In the genomic region with DNA sequence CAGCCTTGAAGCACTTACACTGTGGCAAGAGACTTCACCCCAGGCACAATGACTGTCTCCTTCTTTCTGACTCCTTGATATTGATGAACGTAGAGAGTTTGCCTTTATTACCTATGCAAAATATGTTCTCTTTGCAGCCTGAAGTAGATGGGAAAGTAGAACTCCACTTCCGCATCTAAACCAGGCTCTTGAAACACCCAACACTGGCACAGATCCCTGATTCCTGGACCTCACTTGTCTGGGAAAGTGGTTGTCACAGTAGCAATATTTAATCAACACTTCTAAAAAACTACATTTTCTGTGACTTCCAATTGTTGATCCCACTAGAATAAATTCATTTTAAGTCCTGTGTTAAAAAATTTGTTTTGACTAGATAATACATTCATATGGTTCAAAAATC, we compare ENCODE assay signal across 13 cellular contexts.
DNase-seq lines count a peak whose midpoint lies in the region; ATAC-seq and TF ChIP-seq lines count a peak whose summit lies in the region.
"Had no signal": no experiment of that assay in that cellular context is flagged by ENCODE, and none has a peak within 500 bp of the region (broad histone marks: within the 10 kb centered on the region; RNA-seq: fewer than 3 reads in every experiment).

No MANE protein-coding gene starts in this region.

- no peak for ATAC-seq in HG02938 (IDR thresholded peaks at IDR 0.05; ENCODE audit: unreplicated experiment)
- ATAC-seq: HCT116 had no signal

- H3K36me3 ChIP-seq in prostate gland = no peaks in the 10 kb centered on the region
- H3K36me3 ChIP-seq in HAP-1 (replicated peaks) = no peaks in the 10 kb centered on the region

- in situ Hi-C loops in HAP-1 (cut with MboI; ENCODE audit: low sequenced_read_pairs) = no loop called here

- H3K27ac ChIP-seq in 22Rv1 = peak overlapping the region; percentile 100
- peak overlapping the region; percentile 25 for H3K27ac ChIP-seq in cingulate gyrus (ENCODE audit: low read depth, low read length)
- H3K27ac ChIP-seq in prostate gland = peak overlapping the region; percentile 34 to 72

- no peak for TF ChIP-seq CTCF in 22Rv1 (IDR thresholded peaks at IDR 0.05)
- TF ChIP-seq CTCF in LNCaP clone FGC (IDR thresholded peaks at IDR 0.05; ENCODE audit: control insufficient read depth, extremely low read depth, insufficient read depth) = no peak
- TF ChIP-seq CTCF in prostate gland (IDR thresholded peaks at IDR 0.05) = no peak

- intact Hi-C loops in prostate gland (cut with DNase I) = no loop called here

- WGBS in prostate gland = 94% methylated on average over 2 of the region's 2 CpGs

- H3K9me3 ChIP-seq in prostate gland = no peaks in the 10 kb centered on the region
- H3K9me3 ChIP-seq in HAP-1 = no peaks in the 10 kb centered on the region

- DNase-seq in LNCaP clone FGC (ENCODE audit: low read depth) = peak; percentile 69
- no peak for DNase-seq in prostate gland (ENCODE audit: low spot score)
- DNase-seq in SW480 (ENCODE audit: low spot score) = no peak
- DNase-seq in HAP-1 (ENCODE audit: low spot score in 2 of 2) = no peak
- no peak for DNase-seq in activated CD8-positive, alpha-beta memory T cell treated with anti-CD3 and anti-CD28 coated beads, Interleukin-2, amount 50 U/mL, for 4 hours
- DNase-seq: ACHN; C1 segment of cervical spinal cord; CD4-positive, alpha-beta memory T cell; DMS79 had no signal

- H3K4me3 ChIP-seq in LNCaP clone FGC (ENCODE audit: low read depth, low read length) = no peak overlapping the region
- no peak overlapping the region for H3K4me3 ChIP-seq in prostate gland
- H3K4me3 ChIP-seq in HAP-1 = no peak overlapping the region

- H3K27me3 ChIP-seq in prostate gland (replicated peaks; ENCODE audit: insufficient read depth) = no peaks in the 10 kb centered on the region
- H3K27me3 ChIP-seq in HAP-1 (ENCODE audit: low read depth) = no peaks in the 10 kb centered on the region

- H3K4me1 ChIP-seq in prostate gland (replicated peaks) (no peaks in the 10 kb centered on the region), HAP-1 (no peaks in the 10 kb centered on the region)

- no peak for TF ChIP-seq POLR2A in prostate gland (IDR thresholded peaks at IDR 0.05)

Comparison
In these comparisons a context has a peak if more than half of its experiments do, and no peak if none do; other contexts are left out.
1. H3K27ac ChIP-seq: peak in every context shown above with its lines; median percentile 100 in 22Rv1; 53 in prostate gland; 25 in cingulate gyrus.